Comparison of ENCODE assay signal across 9 cellular contexts in genomic region chr5:72848474-72849428, GRCh38. TPM values are rescaled to one million over a fixed set of nuclear protein-coding genes. Genes with fewer than 3 reads are reported as not detected.
DNase-seq lines count a peak whose midpoint lies in the region; ATAC-seq, FAIRE-seq and TF ChIP-seq lines count a peak whose summit lies in the region.
"Had no signal": no experiment of that assay in that cellular context is flagged by ENCODE, and none has a peak within 500 bp of the region (broad histone marks: within the 10 kb centered on the region; RNA-seq: fewer than 3 reads in every experiment).

No MANE protein-coding gene starts in this region.

- H3K4me1 Mint-ChIP-seq in activated naive CD8-positive, alpha-beta T cell treated with anti-CD3 and anti-CD28 coated beads, Interleukin-2, amount 10 ng/mL, durations not matched to agents 7 days and 5 days: peaks cover 30% of the 10 kb centered on the region
- H3K4me1 Mint-ChIP-seq in progenitor cell of endocrine pancreas (ENCODE audit: low read depth): peaks cover 27% of the 10 kb centered on the region

- peak overlapping the region; percentile 73 to 97 (median 90) for H3K4me2 ChIP-seq in BLaER1 treated with 17β-estradiol and CSF1 and Interleukin-3, amounts not matched to agents 10 nM and 100 nM

- peaks cover 45 to 82% (median 56%) of the 10 kb centered on the region in 11 experiments for H4K20me1 ChIP-seq in BLaER1 treated with 17β-estradiol and CSF1 and Interleukin-3, amounts not matched to agents 10 nM and 100 nM

- intact Hi-C loops in left cardiac atrium (cut with DNase I): loop anchor here in 1 of 2 donors (2.0 to 10.0 kb wide), 2 partner anchors 32 to 244 kb away; partner anchors contain the start of gene TNPO1

- peaks cover 27 to 60% (median 42%) of the 10 kb centered on the region in 10 experiments for H3K4me1 ChIP-seq in BLaER1 treated with 17β-estradiol and CSF1 and Interleukin-3, amounts not matched to agents 10 nM and 100 nM
- H3K4me1 ChIP-seq in SJCRH30: peaks cover 5% of the 10 kb centered on the region; the same call in 1 of the 2 replicates

- H3K27me3 Mint-ChIP-seq in activated naive CD8-positive, alpha-beta T cell treated with anti-CD3 and anti-CD28 coated beads, Interleukin-2, amount 10 ng/mL, durations not matched to agents 7 days and 5 days: peaks cover 8% of the 10 kb centered on the region
- no peaks in the 10 kb centered on the region for H3K27me3 Mint-ChIP-seq in progenitor cell of endocrine pancreas

- H3K27ac ChIP-seq in BLaER1 treated with 17β-estradiol and CSF1 and Interleukin-3, amounts not matched to agents 10 nM and 100 nM: peak overlapping the region; percentile 74 to 98 (median 96)
- H3K27ac ChIP-seq in SJCRH30: peak overlapping the region; percentile 97

- no peaks in the 10 kb centered on the region for H3K9me3 ChIP-seq in BLaER1 treated with 17β-estradiol and CSF1 and Interleukin-3, amounts not matched to agents 10 nM and 100 nM (replicated peaks in 1 of 11)
- no peaks in the 10 kb centered on the region for H3K9me3 ChIP-seq in SJCRH30 (replicated peaks)

- peak overlapping the region; percentile 97 for H3K27ac Mint-ChIP-seq in activated naive CD8-positive, alpha-beta T cell treated with anti-CD3 and anti-CD28 coated beads, Interleukin-2, amount 10 ng/mL, durations not matched to agents 7 days and 5 days
- H3K27ac Mint-ChIP-seq in progenitor cell of endocrine pancreas: peak overlapping the region; percentile 99

- DNase-seq in SJCRH30 (peak; percentile 60 to 67), left cardiac atrium (peak; percentile 65), progenitor cell of endocrine pancreas (ENCODE audit: low spot score, unreplicated experiment) (peak; percentile 54), urothelium cell line (ENCODE audit: low spot score) (peak; percentile 57)
- DNase-seq in activated naive CD8-positive, alpha-beta T cell treated with anti-CD3 and anti-CD28 coated beads, Interleukin-2, amount 10 ng/mL, durations not matched to agents 7 days and 5 days: peak; percentile 74

- ATAC-seq in GM18909 (IDR thresholded peaks at IDR 0.05; ENCODE audit: poor library complexity, unreplicated experiment): peak; percentile 57
- peak; percentile 53 for ATAC-seq in HG03159 (IDR thresholded peaks at IDR 0.05; ENCODE audit: unreplicated experiment)
- peak; percentile 47 for ATAC-seq in activated naive CD8-positive, alpha-beta T cell treated with anti-CD3 and anti-CD28 coated beads, Interleukin-2, amount 10 ng/mL, durations not matched to agents 7 days and 5 days (ENCODE audit: low read depth)
- peak; percentile 75 for ATAC-seq in left cardiac atrium

- TF ChIP-seq CTCF in progenitor cell of endocrine pancreas (IDR thresholded peaks at IDR 0.05; ENCODE audit: unreplicated experiment): no peak

- FAIRE-seq in urothelium cell line (lab: Jason Lieb, UNC): no peak
- FAIRE-seq: colon had no signal

- H3K27me3 ChIP-seq in BLaER1 treated with 17β-estradiol and CSF1 and Interleukin-3, amounts not matched to agents 10 nM and 100 nM: no peaks in the 10 kb centered on the region
- H3K27me3 ChIP-seq in SJCRH30: no peaks in the 10 kb centered on the region

- peaks cover 19 to 47% (median 21%) of the 10 kb centered on the region in 11 experiments for H3K36me3 ChIP-seq in BLaER1 treated with 17β-estradiol and CSF1 and Interleukin-3, amounts not matched to agents 10 nM and 100 nM
- H3K36me3 ChIP-seq in SJCRH30: peaks cover 45% of the 10 kb centered on the region

- H3K9me3 Mint-ChIP-seq in activated naive CD8-positive, alpha-beta T cell treated with anti-CD3 and anti-CD28 coated beads, Interleukin-2, amount 10 ng/mL, durations not matched to agents 7 days and 5 days: no peaks in the 10 kb centered on the region
- no peaks in the 10 kb centered on the region for H3K9me3 Mint-ChIP-seq in progenitor cell of endocrine pancreas (ENCODE audit: low read depth)

- POLR2A ChIA-PET in activated naive CD8-positive, alpha-beta T cell treated with anti-CD3 and anti-CD28 coated beads, Interleukin-2, amount 10 ng/mL, durations not matched to agents 7 days and 5 days (lab: Charles Lee): interaction anchor here (0.6 to 3.6 kb wide), 10 partner anchors 12 to 716 kb away, joined by 3 to 30 read pairs (median 4); partner anchors contain the start of genes BTF3, MRPS27, PTCD2 and TNPO1

- H3K36me3 Mint-ChIP-seq in activated naive CD8-positive, alpha-beta T cell treated with anti-CD3 and anti-CD28 coated beads, Interleukin-2, amount 10 ng/mL, durations not matched to agents 7 days and 5 days: peaks cover 16% of the 10 kb centered on the region
- peaks cover 8% of the 10 kb centered on the region for H3K36me3 Mint-ChIP-seq in progenitor cell of endocrine pancreas (ENCODE audit: insufficient read depth)

- H3K9ac ChIP-seq in BLaER1 treated with 17β-estradiol and CSF1 and Interleukin-3, amounts not matched to agents 10 nM and 100 nM: peak overlapping the region; percentile 86 to 98 (median 96)

- peak overlapping the region; percentile 97 for H3K4me3 Mint-ChIP-seq in activated naive CD8-positive, alpha-beta T cell treated with anti-CD3 and anti-CD28 coated beads, Interleukin-2, amount 10 ng/mL, durations not matched to agents 7 days and 5 days
- peak overlapping the region; percentile 98 for H3K4me3 Mint-ChIP-seq in progenitor cell of endocrine pancreas (ENCODE audit: low read depth)

- H3K4me3 ChIP-seq in BLaER1 treated with 17β-estradiol and CSF1 and Interleukin-3, amounts not matched to agents 10 nM and 100 nM: peak overlapping the region; percentile 74 to 98 (median 87)
- peak overlapping the region; percentile 91 for H3K4me3 ChIP-seq in SJCRH30

RNA-seq across cellular contexts. Expression of gene TNPO1, which starts 32.3 kb away (rescaled TPM):
- 194 and 209 TPM in 2 replicates for total RNA-seq in SJCRH30 (2014; rRNA removed; shearing (Covaris generic))
- 10 to 100 TPM; 76.2 to 81.0 TPM for total RNA-seq in activated naive CD8-positive, alpha-beta T cell treated with anti-CD3 and anti-CD28 coated beads, Interleukin-2, amount 10 ng/mL, durations not matched to agents 7 days and 5 days
- total RNA-seq in left cardiac atrium (10 to 100 TPM; 64.2 to 71.5 TPM), progenitor cell of endocrine pancreas (141 and 149 TPM in 2 replicates)

Comparison
In these comparisons a context has a peak if more than half of its experiments do, and no peak if none do; other contexts are left out.
1. Peak in every context shown above with its lines: DNase-seq, ATAC-seq, H3K4me3 ChIP-seq and H3K27ac ChIP-seq.